ENCODE assay signal across 1 cellular context in genomic region chr18:3305933-3306332, GRCh38.
TF ChIP-seq lines count a peak whose summit lies in the region.

No MANE protein-coding gene starts in this region.

TF ChIP-seq in H1, 55 proteins besides CTCF, POLR2A, EP300 and RAD21:
- TF ChIP-seq CTBP2 (IDR thresholded peaks at IDR 0.05; ENCODE audit: borderline replicate concordance, insufficient read depth, insufficient read length, low read length) (no peak), TBP (IDR thresholded peaks at IDR 0.05; ENCODE audit: low read depth, low read length) (no peak), GTF2F1 (IDR thresholded peaks at IDR 0.05; ENCODE audit: borderline replicate concordance, low read depth, low read length) (no peak), SP2 (IDR thresholded peaks at IDR 0.05; ENCODE audit: low read length) (no peak), HDAC2 (IDR thresholded peaks at IDR 0.05; ENCODE audit: borderline replicate concordance in 1 of 2, low read depth in 2 of 2, low read length in 2 of 2) (no peak), ATF2 (IDR thresholded peaks at IDR 0.05; ENCODE audit: low read length) (no peak), CREB1 (IDR thresholded peaks at IDR 0.05) (no peak), ASH2L (IDR thresholded peaks at IDR 0.05; ENCODE audit: low read length) (no peak)
